Comparison of ENCODE assay signal across 8 cellular contexts in genomic region chr7:134420509-134421125, GRCh38. TPM values are rescaled to one million over a fixed set of nuclear protein-coding genes. Genes with fewer than 3 reads are reported as not detected.
A peak's percentile ranks its signal among the peaks of the same experiment; 100 is the strongest.
DNase-seq lines count a peak whose midpoint lies in the region; ATAC-seq and TF ChIP-seq lines count a peak whose summit lies in the region.

No MANE protein-coding gene starts in this region.

- no peaks in the 10 kb centered on the region for H3K79me2 ChIP-seq in OCI-LY3 (ENCODE audit: low read length)

- DNase-seq in BJ (ENCODE audit: low read depth) (no peak), HEK293T (ENCODE audit: extremely low spot score) (peak; percentile 77), epithelial cell of proximal tubule (ENCODE audit: low read depth) (peak; percentile 23), NOMO-1 treated with DMSO at 0.1 percent for 48 hours (lab: John Stamatoyannopoulos, UW; ENCODE audit: unreplicated experiment) (no peak)

- no peaks in the 10 kb centered on the region for H3K9me3 ChIP-seq in OCI-LY3 (ENCODE audit: insufficient read depth, low read length)
- H3K9me3 ChIP-seq in mucosa of stomach (ENCODE audit: control insufficient read depth, low read length): no peaks in the 10 kb centered on the region

- H3K27me3 ChIP-seq in BJ (ENCODE audit: control insufficient read depth, insufficient read depth, low read length): no peaks in the 10 kb centered on the region
- H3K27me3 ChIP-seq in OCI-LY3 (ENCODE audit: low read depth, low read length): 0 out of 2 replicates have a peak, but pooled peaks cover 4% of the 10 kb centered on the region
- no peaks in the 10 kb centered on the region for H3K27me3 ChIP-seq in mucosa of stomach (ENCODE audit: control insufficient read depth, insufficient read depth, low read length)

- no peak for ATAC-seq in HG03108 (IDR thresholded peaks at IDR 0.05; ENCODE audit: unreplicated experiment)
- ATAC-seq in HG03097 (IDR thresholded peaks at IDR 0.05; ENCODE audit: low FRiP score, unreplicated experiment): no peak

- peaks cover 6% of the 10 kb centered on the region; the same call in 1 of the 2 replicates for H3K4me1 ChIP-seq in OCI-LY3 (ENCODE audit: low read length)
- H3K4me1 ChIP-seq in mucosa of stomach (ENCODE audit: control insufficient read depth, insufficient read depth, low read length): peaks cover 44% of the 10 kb centered on the region

- H3K9ac ChIP-seq in OCI-LY3 (ENCODE audit: low read length) (no peak overlapping the region), mucosa of stomach (ENCODE audit: low read length) (peak overlapping the region; percentile 37)

- H3K4me3 ChIP-seq in BJ (ENCODE audit: low read depth, low read length): no peak overlapping the region
- no peak overlapping the region for H3K4me3 ChIP-seq in OCI-LY3 (ENCODE audit: low read length)
- no peak overlapping the region for H3K4me3 ChIP-seq in epithelial cell of proximal tubule (ENCODE audit: low read depth, low read length)
- H3K4me3 ChIP-seq in mucosa of stomach (ENCODE audit: low read length): no peak overlapping the region

- peak overlapping the region; percentile 33 for H3K4me2 ChIP-seq in OCI-LY3 (ENCODE audit: low read length)

- POLR2A ChIA-PET in BJ (lab: Charles Lee): no interaction called here
- POLR2A ChIA-PET in HEK293T (lab: Yijun Ruan, JAX): no interaction called here

- H3K36me3 ChIP-seq in BJ (ENCODE audit: control insufficient read depth, insufficient read depth, low read length) (no peaks in the 10 kb centered on the region), OCI-LY3 (replicated peaks; ENCODE audit: low read depth, low read length) (no peaks in the 10 kb centered on the region), mucosa of stomach (ENCODE audit: control insufficient read depth, insufficient read depth, low read length) (no peaks in the 10 kb centered on the region)

- peak; percentile 69 for TF ChIP-seq CTCF in BJ (IDR thresholded peaks at IDR 0.05; ENCODE audit: insufficient read depth, low read depth, low read length)
- peak; percentile 94 for TF ChIP-seq CTCF in OCI-LY3 (IDR thresholded peaks at IDR 0.05; ENCODE audit: low read depth, low read length)
- peak; percentile 88 for TF ChIP-seq CTCF in epithelial cell of proximal tubule (conservative IDR thresholded peaks at IDR 0.05; ENCODE audit: low read depth, low read length)

- H4K20me1 ChIP-seq in OCI-LY3 (ENCODE audit: insufficient read depth, low read length): no peaks in the 10 kb centered on the region

- H2AFZ ChIP-seq in OCI-LY3 (ENCODE audit: low read depth, low read length): no peak overlapping the region

- no peak overlapping the region for H3K27ac ChIP-seq in OCI-LY3 (ENCODE audit: low read length)

- CTCF ChIA-PET in BJ (lab: Yijun Ruan, JAX) (interaction anchor here (0.6 to 3.5 kb wide), 24 partner anchors 9 to 554 kb away, joined by 3 to 22 read pairs (median 4); partner anchors contain the start of gene SLC35B4), HEK293T (lab: Yijun Ruan, JAX) (interaction anchor here (0.7 to 1.5 kb wide), 7 partner anchors 9 to 127 kb away, joined by 3 to 4 read pairs (median 4); no protein-coding TSS in a partner anchor)

TF ChIP-seq in HEK293T, 16 proteins besides CTCF, POLR2A, EP300 and RAD21:
- TF ChIP-seq HDGF (IDR thresholded peaks at IDR 0.05; ENCODE audit: borderline replicate concordance): no peak
- TF ChIP-seq CTBP1 (IDR thresholded peaks at IDR 0.05; ENCODE audit: borderline replicate concordance): no peak
- TF ChIP-seq ELF4 (IDR thresholded peaks at IDR 0.05): no peak
- TF ChIP-seq FOXK2 (IDR thresholded peaks at IDR 0.05): no peak
- TF ChIP-seq BHLHE40 (IDR thresholded peaks at IDR 0.05; ENCODE audit: borderline replicate concordance): no peak
- no peak for TF ChIP-seq SUZ12 (IDR thresholded peaks at IDR 0.05)
- no peak for TF ChIP-seq L3MBTL2 (conservative IDR thresholded peaks at IDR 0.05)
- TF ChIP-seq PKNOX1 (IDR thresholded peaks at IDR 0.05): no peak
- TF ChIP-seq TARDBP (IDR thresholded peaks at IDR 0.05): no peak
- TF ChIP-seq NFRKB (IDR thresholded peaks at IDR 0.05): no peak
- TF ChIP-seq ARNT (IDR thresholded peaks at IDR 0.05): no peak
- no peak for TF ChIP-seq LEF1 (IDR thresholded peaks at IDR 0.05; ENCODE audit: borderline replicate concordance)
- no peak for TF ChIP-seq FOXA1 (IDR thresholded peaks at IDR 0.05)
- no peak for TF ChIP-seq ZNF384 (IDR thresholded peaks at IDR 0.05)
- no peak for TF ChIP-seq FOXM1 (IDR thresholded peaks at IDR 0.05; ENCODE audit: borderline replicate concordance)
- TF ChIP-seq SP1 (IDR thresholded peaks at IDR 0.05): no peak
TF ChIP-seq in HEK293T: peak in this region for 0.

RNA-seq across cellular contexts. Expression of gene AKR1B1, which starts 38.3 kb away (rescaled TPM):
- 257 and 331 TPM in 2 replicates for polyA plus RNA-seq in BJ (2011; rRNA removed)
- polyA minus RNA-seq in BJ (2011; rRNA and poly(A)+ RNA removed): 55.7 and 74.8 TPM in 2 replicates
- total RNA-seq in epithelial cell of proximal tubule: 134 and 277 TPM in 2 replicates

Comparison
In these comparisons a context has a peak if more than half of its experiments do, and no peak if none do; other contexts are left out.
1. DNase-seq: peak in HEK293T (single experiment) and epithelial cell of proximal tubule (single experiment); none in BJ (single experiment) and NOMO-1 treated with DMSO at 0.1 percent for 48 hours (single experiment).
2. Peak in every context shown above with its lines, with median percentiles within 50 percentile points of each other: CTCF ChIP-seq.